Comparison of ENCODE assay signal across 34 cellular contexts in genomic region chr2:241482126-241482525, GRCh38.
"Had no signal": no experiment of that assay in that cellular context is flagged by ENCODE, and none has a peak within 500 bp of the region (broad histone marks: within the 10 kb centered on the region; RNA-seq: fewer than 3 reads in every experiment).

No MANE protein-coding gene starts in this region.

- H3K27me3 ChIP-seq: adrenal gland, body of pancreas, brain microvascular endothelial cell, breast epithelium had no signal

- DNase-seq: activated B cell treated with CpG ODN at 0.5 μM for 24 hours; activated CD4-positive, alpha-beta memory T cell treated with anti-CD3 and anti-CD28 coated beads for 36 hours; activated CD4-positive, alpha-beta T cell treated with anti-CD3 and anti-CD28 coated beads for 4 hours; activated CD4-positive, alpha-beta T cell treated with anti-CD3 and anti-CD28 coated beads, Interleukin-2, amount 10 ng/mL, durations not matched to agents 24 days and 14 days; activated CD4-positive, alpha-beta T cell treated with anti-CD3 and anti-CD28 coated beads, Interleukin-2, amount 50 U/mL, for 1 hour; activated CD4-positive, alpha-beta T cell treated with anti-CD3 and anti-CD28 coated beads, Interleukin-2, amount 50 U/mL, for 4 hours; activated CD4-positive, CD25-positive, alpha-beta regulatory T cell treated with anti-CD3 and anti-CD28 coated beads, Interleukin-2, amount 50 U/mL, for 72 hours; activated CD8-positive, alpha-beta memory T cell treated with anti-CD3 and anti-CD28 coated beads, Interleukin-2, amount 50 U/mL, for 4 hours; activated CD8-positive, alpha-beta T cell treated with anti-CD3 and anti-CD28 coated beads for 36 hours; activated effector memory CD4-positive, alpha-beta T cell treated with anti-CD3 and anti-CD28 coated beads, Interleukin-2, amount 50 U/mL, for 16 hours; activated gamma-delta T cell treated with Interleukin-2 at 50 U/mL for 16 hours; activated naive CD4-positive, alpha-beta T cell; activated naive CD4-positive, alpha-beta T cell treated with anti-CD3 and anti-CD28 coated beads for 36 hours; activated naive CD4-positive, alpha-beta T cell treated with anti-CD3 and anti-CD28 coated beads, Interleukin-2, amount 50 U/mL, for 16 hours; activated naive CD8-positive, alpha-beta T cell treated with anti-CD3 and anti-CD28 coated beads for 36 hours; activated T-cell treated with anti-CD3 and anti-CD28 coated beads for 4 hours; activated T-cell treated with anti-CD3 and anti-CD28 coated beads, Interleukin-2, amount 50 U/mL, for 1 hour; activated T-cell treated with anti-CD3 and anti-CD28 coated beads, Interleukin-2, amount 50 U/mL, for 4 hours; activated T-cell treated with anti-CD3 and anti-CD28 coated beads, Interleukin-2, amount 50 U/mL, for 72 hours; adrenal gland; amniotic stem cell; aorta; body of pancreas; brain microvascular endothelial cell; central memory CD4-positive, alpha-beta T cell; T-cell; T-helper 2 cell; T-helper 9 cell had no signal

- H3K4me1 ChIP-seq: body of pancreas, breast epithelium had no signal

- H3K4me1 Mint-ChIP-seq: activated B cell treated with CpG ODN at 0.5 μM for 24 hours; activated CD4-positive, alpha-beta T cell treated with anti-CD3 and anti-CD28 coated beads, Interleukin-2, amount 10 ng/mL, durations not matched to agents 24 days and 14 days; activated naive CD8-positive, alpha-beta T cell treated with anti-CD3 and anti-CD28 coated beads for 36 hours; activated T-helper 17 cell treated with anti-CD3 and anti-CD28 coated beads, Interleukin-2, amount 50 U/mL, for 72 hours; T-cell had no signal

- H3K36me3 ChIP-seq: adrenal gland, breast epithelium had no signal

- H3K27ac Mint-ChIP-seq: activated B cell treated with CpG ODN at 0.5 μM for 24 hours; activated CD4-positive, alpha-beta memory T cell treated with anti-CD3 and anti-CD28 coated beads for 36 hours; activated CD4-positive, alpha-beta T cell treated with anti-CD3 and anti-CD28 coated beads, Interleukin-2, amount 10 ng/mL, durations not matched to agents 24 days and 14 days; activated CD8-positive, alpha-beta T cell treated with anti-CD3 and anti-CD28 coated beads for 36 hours; activated naive CD4-positive, alpha-beta T cell treated with anti-CD3 and anti-CD28 coated beads for 36 hours; activated naive CD8-positive, alpha-beta T cell treated with anti-CD3 and anti-CD28 coated beads for 36 hours; activated T-cell treated with anti-CD3 and anti-CD28 coated beads, Interleukin-2, amount 50 U/mL, for 72 hours; activated T-helper 1 cell treated with anti-CD3 and anti-CD28 coated beads, Interleukin-12 subunit alpha, Interleukin-12 subunit beta, Interleukin-2, Interleukin-4 antibody, amounts not matched to agents 30 ng/mL and 10 ng/mL and 1 ng/mL, durations not matched to agents 14 hours and 24 hours and 36 hours; activated T-helper 17 cell treated with anti-CD3 and anti-CD28 coated beads, Interleukin-2, amount 50 U/mL, for 72 hours; T-cell; T-helper 2 cell treated with Interferon-gamma antibody and Interleukin-4, amounts not matched to agents 5 μg/mL and 100 μg/mL, for 36 hours had no signal

- H3K9me3 Mint-ChIP-seq: activated B cell treated with CpG ODN at 0.5 μM for 24 hours; activated CD4-positive, alpha-beta memory T cell treated with anti-CD3 and anti-CD28 coated beads for 36 hours; activated CD4-positive, alpha-beta T cell treated with anti-CD3 and anti-CD28 coated beads, Interleukin-2, amount 10 ng/mL, durations not matched to agents 24 days and 14 days; activated CD8-positive, alpha-beta T cell treated with anti-CD3 and anti-CD28 coated beads for 36 hours; activated naive CD4-positive, alpha-beta T cell treated with anti-CD3 and anti-CD28 coated beads for 36 hours; activated naive CD4-positive, alpha-beta T cell treated with anti-CD3 and anti-CD28 coated beads, Interleukin-2, amount 50 U/mL, for 72 hours; activated naive CD8-positive, alpha-beta T cell treated with anti-CD3 and anti-CD28 coated beads for 36 hours; activated T-cell treated with anti-CD3 and anti-CD28 coated beads, Interleukin-2, amount 50 U/mL, for 4 hours; activated T-cell treated with anti-CD3 and anti-CD28 coated beads, Interleukin-2, amount 50 U/mL, for 72 hours; activated T-helper 1 cell treated with anti-CD3 and anti-CD28 coated beads, Interleukin-12 subunit alpha, Interleukin-12 subunit beta, Interleukin-2, Interleukin-4 antibody, amounts not matched to agents 30 ng/mL and 10 ng/mL and 1 ng/mL, durations not matched to agents 14 hours and 24 hours and 36 hours; activated T-helper 17 cell treated with anti-CD3 and anti-CD28 coated beads, Interleukin-2, amount 50 U/mL, for 72 hours; T-cell; T-helper 2 cell treated with Interferon-gamma antibody and Interleukin-4, amounts not matched to agents 5 μg/mL and 100 μg/mL, for 36 hours had no signal

- ATAC-seq: activated CD8-positive, alpha-beta T cell treated with anti-CD3 and anti-CD28 coated beads for 36 hours; activated naive CD4-positive, alpha-beta T cell treated with anti-CD3 and anti-CD28 coated beads, Interleukin-2, amount 50 U/mL, for 72 hours; activated T-cell treated with anti-CD3 and anti-CD28 coated beads, Interleukin-2, amount 50 U/mL, for 4 hours; activated T-cell treated with anti-CD3 and anti-CD28 coated beads, Interleukin-2, amount 50 U/mL, for 72 hours; activated T-helper 17 cell treated with anti-CD3 and anti-CD28 coated beads, Interleukin-2, amount 50 U/mL, for 72 hours; body of pancreas; T-cell had no signal

- H3K4me3 ChIP-seq: adrenal gland, body of pancreas, breast epithelium had no signal

- H3K27me3 Mint-ChIP-seq: activated B cell treated with CpG ODN at 0.5 μM for 24 hours; activated CD4-positive, alpha-beta memory T cell treated with anti-CD3 and anti-CD28 coated beads for 36 hours; activated CD4-positive, alpha-beta T cell treated with anti-CD3 and anti-CD28 coated beads, Interleukin-2, amount 10 ng/mL, durations not matched to agents 24 days and 14 days; activated CD8-positive, alpha-beta T cell treated with anti-CD3 and anti-CD28 coated beads for 36 hours; activated naive CD8-positive, alpha-beta T cell treated with anti-CD3 and anti-CD28 coated beads for 36 hours; activated T-helper 17 cell treated with anti-CD3 and anti-CD28 coated beads, Interleukin-2, amount 50 U/mL, for 72 hours; T-cell had no signal

- H3K9me3 ChIP-seq: adrenal gland, body of pancreas, breast epithelium had no signal

- H3K27ac ChIP-seq: adrenal gland, body of pancreas, brain microvascular endothelial cell, breast epithelium, VCaP had no signal

- H3K4me3 Mint-ChIP-seq: activated B cell treated with CpG ODN at 0.5 μM for 24 hours; activated CD4-positive, alpha-beta memory T cell treated with anti-CD3 and anti-CD28 coated beads for 36 hours; activated CD4-positive, alpha-beta T cell treated with anti-CD3 and anti-CD28 coated beads, Interleukin-2, amount 10 ng/mL, durations not matched to agents 24 days and 14 days; activated CD8-positive, alpha-beta T cell treated with anti-CD3 and anti-CD28 coated beads for 36 hours; activated naive CD4-positive, alpha-beta T cell treated with anti-CD3 and anti-CD28 coated beads for 36 hours; activated naive CD8-positive, alpha-beta T cell treated with anti-CD3 and anti-CD28 coated beads for 36 hours; activated T-cell treated with anti-CD3 and anti-CD28 coated beads, Interleukin-2, amount 50 U/mL, for 4 hours; activated T-cell treated with anti-CD3 and anti-CD28 coated beads, Interleukin-2, amount 50 U/mL, for 72 hours; activated T-helper 1 cell treated with anti-CD3 and anti-CD28 coated beads, Interleukin-12 subunit alpha, Interleukin-12 subunit beta, Interleukin-2, Interleukin-4 antibody, amounts not matched to agents 30 ng/mL and 10 ng/mL and 1 ng/mL, durations not matched to agents 14 hours and 24 hours and 36 hours; activated T-helper 17 cell treated with anti-CD3 and anti-CD28 coated beads, Interleukin-2, amount 50 U/mL, for 72 hours; T-cell; T-helper 2 cell treated with Interferon-gamma antibody and Interleukin-4, amounts not matched to agents 5 μg/mL and 100 μg/mL, for 36 hours had no signal

- H3K36me3 Mint-ChIP-seq: activated naive CD4-positive, alpha-beta T cell treated with anti-CD3 and anti-CD28 coated beads, Interleukin-2, amount 50 U/mL, for 72 hours; activated naive CD8-positive, alpha-beta T cell treated with anti-CD3 and anti-CD28 coated beads for 36 hours had no signal
